8 cellular contexts compared by ENCODE assay signal in the genomic region with DNA sequence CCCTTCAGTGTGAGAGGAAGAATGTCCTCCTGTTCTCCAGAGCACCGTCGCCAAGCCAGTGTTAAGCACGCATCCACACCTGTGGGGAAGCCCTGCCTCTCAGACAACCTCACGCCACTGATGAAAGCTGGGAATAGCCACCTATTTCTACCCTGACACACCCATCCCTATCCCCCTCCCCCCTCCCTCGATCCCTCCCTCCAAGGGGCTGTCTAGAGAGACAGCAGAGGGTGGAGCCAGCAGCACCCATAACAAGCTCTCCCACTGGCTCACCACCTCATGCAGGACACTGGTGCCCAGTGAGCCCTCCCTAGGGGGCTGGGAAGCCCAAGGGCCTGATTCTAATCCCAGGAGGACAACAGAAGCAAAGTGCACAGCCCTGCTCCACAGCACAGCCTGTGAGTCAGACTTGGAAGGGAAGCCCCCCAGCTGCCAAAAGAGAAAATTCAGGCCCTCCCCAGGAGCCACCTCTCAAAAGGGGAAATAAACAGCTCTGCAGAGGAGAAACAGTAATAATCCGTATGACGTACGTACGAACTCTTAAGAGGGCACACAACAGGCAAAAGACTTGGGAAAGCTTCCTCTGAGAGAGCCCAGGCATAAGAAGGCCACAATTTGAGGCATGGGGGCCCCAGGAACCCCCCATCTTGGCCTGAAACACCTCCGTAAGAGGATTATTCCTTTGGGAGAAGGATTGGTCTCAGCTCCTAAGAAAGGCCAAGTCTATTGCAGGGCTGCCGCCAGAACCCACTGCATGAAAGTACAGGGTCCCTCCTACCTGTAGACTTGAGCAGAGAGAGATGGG. TPM values are rescaled to one million over a fixed set of nuclear protein-coding genes. Genes with fewer than 3 reads are reported as not detected.
DNase-seq lines count a peak whose midpoint lies in the region; ATAC-seq and TF ChIP-seq lines count a peak whose summit lies in the region.

No MANE protein-coding gene starts in this region.

- H3K9me3 ChIP-seq in body of pancreas (no peaks in the 10 kb centered on the region), parathyroid adenoma (ENCODE audit: control insufficient read depth, low read length) (no peaks in the 10 kb centered on the region)

- no peak overlapping the region for H3K4me2 ChIP-seq in parathyroid adenoma (ENCODE audit: low read length)

- no peak for ATAC-seq in body of pancreas
- ATAC-seq in HG03108 (IDR thresholded peaks at IDR 0.05; ENCODE audit: unreplicated experiment): no peak
- ATAC-seq in GM21619 (IDR thresholded peaks at IDR 0.05; ENCODE audit: unreplicated experiment): no peak

- H2AFZ ChIP-seq in parathyroid adenoma: no peak overlapping the region

- H3K27me3 ChIP-seq in body of pancreas: no peaks in the 10 kb centered on the region
- no peaks in the 10 kb centered on the region for H3K27me3 ChIP-seq in parathyroid adenoma (ENCODE audit: control insufficient read depth, insufficient read depth, low read length)

- H3K4me1 ChIP-seq in body of pancreas (peaks cover 43% of the 10 kb centered on the region), parathyroid adenoma (peaks cover 33% of the 10 kb centered on the region)

- H3K4me3 ChIP-seq in body of pancreas (no peak overlapping the region), parathyroid adenoma (ENCODE audit: low read depth, low read length) (no peak overlapping the region)

- H3K79me2 ChIP-seq in parathyroid adenoma: peaks cover 15% of the 10 kb centered on the region

- H3K36me3 ChIP-seq in body of pancreas (replicated peaks in 1 of 2; ENCODE audit: insufficient read depth in 1 of 2, low read depth in 2 of 2) (no peaks in the 10 kb centered on the region), parathyroid adenoma (ENCODE audit: control insufficient read depth, insufficient read depth, low read length) (no peaks in the 10 kb centered on the region)

- TF ChIP-seq POLR2A in body of pancreas (IDR thresholded peaks at IDR 0.05): no peak

- TF ChIP-seq CTCF in body of pancreas (IDR thresholded peaks at IDR 0.05) (no peak), parathyroid adenoma (IDR thresholded peaks at IDR 0.05) (no peak)

- H3K9ac ChIP-seq in parathyroid adenoma: no peak overlapping the region

- DNase-seq in DMS79 treated with DMSO at 0.1 percent for 48 hours (lab: John Stamatoyannopoulos, UW) (peak; percentile 90), NCI-H345 treated with DMSO at 0.1 percent for 48 hours (lab: John Stamatoyannopoulos, UW; ENCODE audit: unreplicated experiment) (peak; percentile 33), body of pancreas (no peak), NCI-H1092 (lab: John Stamatoyannopoulos, UW) (no peak), hepatic stellate cell (ENCODE audit: low spot score) (no peak)

- 76 to 97% methylated on average over 10 to 11 of the region's 11 CpGs for WGBS in body of pancreas, 2 donors

- intact Hi-C loops in body of pancreas (cut with DNase I): no loop called here

- H3K27ac ChIP-seq in body of pancreas (peak overlapping the region in 3 of 4 donors; percentile 49 to 82 (median 77)), parathyroid adenoma (peak overlapping the region; percentile 22)

RNA-seq across cellular contexts. Expression of a gene that starts 7.7 kb away (rescaled TPM):
- 1 to 10 TPM; 3.6 to 7.6 TPM for total RNA-seq in body of pancreas

Comparison
In these comparisons a context has a peak if more than half of its experiments do, and no peak if none do; other contexts are left out.
1. DNase-seq: peak in DMS79 treated with DMSO at 0.1 percent for 48 hours (single experiment) and NCI-H345 treated with DMSO at 0.1 percent for 48 hours (single experiment); none in body of pancreas (0 of 4), NCI-H1092 (single experiment) and hepatic stellate cell (single experiment).